In the genomic region with DNA sequence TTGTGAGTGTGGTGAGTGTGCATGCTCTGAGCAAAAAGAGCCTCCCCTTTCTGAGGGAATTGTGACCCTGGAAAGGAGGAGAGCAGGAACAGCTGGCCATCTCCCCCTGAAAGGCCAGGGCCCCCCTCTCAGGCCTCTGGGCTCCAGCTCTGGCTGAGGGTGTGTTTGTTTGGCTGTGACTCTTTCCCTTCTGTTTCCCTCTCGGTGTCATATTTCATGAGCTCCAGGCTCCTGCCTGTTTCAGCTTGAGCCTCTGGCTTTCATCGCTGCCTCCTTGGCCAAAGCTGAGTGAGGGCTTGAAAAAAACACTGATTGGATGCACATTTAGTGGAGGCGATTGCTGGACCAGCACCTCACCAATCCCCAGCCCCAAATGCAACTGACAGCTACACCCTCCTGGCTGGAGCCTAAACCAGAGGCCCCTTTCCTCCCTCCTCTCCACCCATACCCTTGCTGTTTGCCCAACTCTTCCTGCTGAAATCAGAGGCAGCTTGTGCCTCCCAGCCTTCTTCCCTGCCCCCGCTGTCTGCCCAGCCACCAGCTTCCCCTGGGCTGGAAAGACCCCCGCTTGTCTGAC, we compare ENCODE assay signal across 8 cellular contexts.
DNase-seq lines count a peak whose midpoint lies in the region; ATAC-seq and TF ChIP-seq lines count a peak whose summit lies in the region.

No MANE protein-coding gene starts in this region.

- no peaks in the 10 kb centered on the region for H3K4me1 Mint-ChIP-seq in activated T-helper 17 cell treated with anti-CD3 and anti-CD28 coated beads, Interleukin-2, amount 50 U/mL, for 72 hours

- H3K27me3 Mint-ChIP-seq in activated T-helper 17 cell treated with anti-CD3 and anti-CD28 coated beads, Interleukin-2, amount 50 U/mL, for 72 hours: peaks cover 10% of the 10 kb centered on the region

- H3K27me3 ChIP-seq in layer of hippocampus (ENCODE audit: control insufficient read depth, insufficient read depth, low read length) (no peaks in the 10 kb centered on the region), thoracic aorta (replicated peaks; ENCODE audit: insufficient read depth) (no peaks in the 10 kb centered on the region)

- H3K27ac ChIP-seq in layer of hippocampus (ENCODE audit: low read depth, low read length) (peak overlapping the region; percentile 27), thoracic aorta (peak overlapping the region in 1 of 2 donors; percentile 40)

- peak overlapping the region; percentile 0 for H3K4me3 ChIP-seq in thoracic aorta

- peak; percentile 91 for DNase-seq in EH (ENCODE audit: low read depth)
- DNase-seq in NCI-H345 treated with DMSO at 0.1 percent for 48 hours (lab: John Stamatoyannopoulos, UW; ENCODE audit: unreplicated experiment): peak; percentile 76
- DNase-seq in cerebellum (ENCODE audit: low spot score): peak; percentile 48
- DNase-seq in thoracic aorta (ENCODE audit: low spot score): no peak
- no peak for DNase-seq in activated CD8-positive, alpha-beta memory T cell treated with anti-CD3 and anti-CD28 coated beads for 24 hours

- peaks cover 5 to 36% of the 10 kb centered on the region in 2 donors for H3K4me1 ChIP-seq in thoracic aorta (ENCODE audit: control insufficient read depth in 1 of 2, low read depth in 2 of 2)

- no peaks in the 10 kb centered on the region for H3K36me3 ChIP-seq in thoracic aorta

- H3K27ac Mint-ChIP-seq in activated T-helper 17 cell treated with anti-CD3 and anti-CD28 coated beads, Interleukin-2, amount 50 U/mL, for 72 hours: no peak overlapping the region

- no peaks in the 10 kb centered on the region for H3K36me3 Mint-ChIP-seq in activated T-helper 17 cell treated with anti-CD3 and anti-CD28 coated beads, Interleukin-2, amount 50 U/mL, for 72 hours (ENCODE audit: low read depth)

- H3K9me3 Mint-ChIP-seq in activated T-helper 17 cell treated with anti-CD3 and anti-CD28 coated beads, Interleukin-2, amount 50 U/mL, for 72 hours: no peaks in the 10 kb centered on the region

- H3K4me3 Mint-ChIP-seq in activated T-helper 17 cell treated with anti-CD3 and anti-CD28 coated beads, Interleukin-2, amount 50 U/mL, for 72 hours: no peak overlapping the region

- no peak for TF ChIP-seq CTCF in thoracic aorta (IDR thresholded peaks at IDR 0.05)

- ATAC-seq in thoracic aorta (ENCODE audit: insufficient number of reproducible peaks, low FRiP score, low read depth): peak; percentile 66
- ATAC-seq in GM19035 (IDR thresholded peaks at IDR 0.05; ENCODE audit: unreplicated experiment): no peak
- no peak for ATAC-seq in activated T-helper 17 cell treated with anti-CD3 and anti-CD28 coated beads, Interleukin-2, amount 50 U/mL, for 72 hours (replicated peaks)

- no peaks in the 10 kb centered on the region for H3K9me3 ChIP-seq in thoracic aorta

Comparison
In these comparisons a context has a peak if more than half of its experiments do, and no peak if none do; other contexts are left out.
1. DNase-seq: peak in EH (single experiment), NCI-H345 treated with DMSO at 0.1 percent for 48 hours (single experiment) and cerebellum (single experiment); none in thoracic aorta (single experiment) and activated CD8-positive, alpha-beta memory T cell treated with anti-CD3 and anti-CD28 coated beads for 24 hours (single experiment).